ENCODE assay signal across 7 cellular contexts in genomic region chr15:84654689-84655453, GRCh38. TPM values are rescaled to one million over a fixed set of nuclear protein-coding genes. Genes with fewer than 3 reads are reported as not detected.
DNase-seq lines count a peak whose midpoint lies in the region; ATAC-seq, FAIRE-seq and TF ChIP-seq lines count a peak whose summit lies in the region.

No MANE protein-coding gene starts in this region.

- WGBS in esophagus squamous epithelium, 2 donors = 0 to 7% methylated on average over 12 to 13 of the region's 19 CpGs

- FAIRE-seq in GM18507 (lab: Jason Lieb, UNC) = peak; percentile 39

- no peaks in the 10 kb centered on the region for H3K27me3 Mint-ChIP-seq in activated T-cell treated with anti-CD3 and anti-CD28 coated beads, Interleukin-2, amount 50 U/mL, for 72 hours (ENCODE audit: low read depth)

- H3K36me3 Mint-ChIP-seq in activated T-cell treated with anti-CD3 and anti-CD28 coated beads, Interleukin-2, amount 50 U/mL, for 72 hours (ENCODE audit: insufficient read depth in 2 of 2) = peaks cover 6 to 15% of the 10 kb centered on the region in 2 donors

- H3K9me3 ChIP-seq in Peyer's patch (no peaks in the 10 kb centered on the region), esophagus squamous epithelium (no peaks in the 10 kb centered on the region), muscle layer of duodenum (ENCODE audit: control insufficient read depth in 1 of 2, low read length in 2 of 2) (no peaks in the 10 kb centered on the region)

- intact Hi-C loops in esophagus squamous epithelium (cut with DNase I) = no loop called here

- no peak for TF ChIP-seq POLR2A in Peyer's patch (IDR thresholded peaks at IDR 0.05)
- TF ChIP-seq POLR2A in esophagus squamous epithelium (IDR thresholded peaks at IDR 0.05) = no peak

- H3K27ac ChIP-seq in Peyer's patch (peak overlapping the region; percentile 63 to 84 (median 82)), esophagus squamous epithelium (peak overlapping the region; percentile 83 to 92 (median 90)), muscle layer of duodenum (ENCODE audit: low read length) (peak overlapping the region; percentile 91)

- peak overlapping the region; percentile 78 for H3K27ac Mint-ChIP-seq in activated T-cell treated with anti-CD3 and anti-CD28 coated beads, Interleukin-2, amount 50 U/mL, for 72 hours

- TF ChIP-seq CTCF in Peyer's patch (IDR thresholded peaks at IDR 0.05) (peak; percentile 51 to 84 (median 68)), esophagus squamous epithelium (IDR thresholded peaks at IDR 0.05) (peak; percentile 54 to 82 (median 59))

- H3K4me3 Mint-ChIP-seq in activated T-cell treated with anti-CD3 and anti-CD28 coated beads, Interleukin-2, amount 50 U/mL, for 72 hours = peak overlapping the region; percentile 97 to 99

- peak; percentile 63 for ATAC-seq in activated T-cell treated with anti-CD3 and anti-CD28 coated beads, Interleukin-2, amount 50 U/mL, for 72 hours (replicated peaks in 1 of 2)

- peaks cover 0 to 24% (median 0%) of the 10 kb centered on the region in 3 donors for H3K36me3 ChIP-seq in Peyer's patch
- peaks cover 0 to 26% (median 9%) of the 10 kb centered on the region in 3 donors for H3K36me3 ChIP-seq in esophagus squamous epithelium
- peaks cover 5 to 7% of the 10 kb centered on the region in 2 donors for H3K36me3 ChIP-seq in muscle layer of duodenum (ENCODE audit: control insufficient read depth in 1 of 2, insufficient read depth in 2 of 2, low read length in 2 of 2)

- DNase-seq in GM18507 (ENCODE audit: extremely low spot score, insufficient read length, low read depth) (no peak), KBM-7 (peak; percentile 94), Peyer's patch (peak; percentile 79 to 91 (median 84)), esophagus squamous epithelium (lab: John Stamatoyannopoulos, UW) (peak; percentile 31)
- DNase-seq in activated T-cell treated with anti-CD3 and anti-CD28 coated beads, Interleukin-2, amount 50 U/mL, for 72 hours = peak; percentile 80 to 84
- peak; percentile 67 to 68 for DNase-seq in stimulated activated CD8-positive, alpha-beta memory T cell treated with anti-CD3 and anti-CD28 coated beads, Interleukin-7, amount 100 ng/mL, for 4 hours (ENCODE audit: low read depth in 2 of 2)

- peaks cover 0 to 30% (median 8%) of the 10 kb centered on the region in 4 donors for H3K4me1 ChIP-seq in Peyer's patch
- peaks cover 24 to 71% (median 24%) of the 10 kb centered on the region in 3 donors for H3K4me1 ChIP-seq in esophagus squamous epithelium
- H3K4me1 ChIP-seq in muscle layer of duodenum (ENCODE audit: control insufficient read depth in 1 of 2, insufficient read depth in 2 of 2, low read length in 2 of 2) = peaks cover 5 to 33% of the 10 kb centered on the region in 2 donors

- in situ Hi-C loops in KBM-7 (cut with MboI; ENCODE audit: low pct_unique_long_range_greater_than_20kb, low sequenced_read_pairs) = no loop called here

- no peaks in the 10 kb centered on the region for H3K9me3 Mint-ChIP-seq in activated T-cell treated with anti-CD3 and anti-CD28 coated beads, Interleukin-2, amount 50 U/mL, for 72 hours

- H3K4me3 ChIP-seq in Peyer's patch (peak overlapping the region; percentile 55 to 88 (median 78)), esophagus squamous epithelium (peak overlapping the region; percentile 63 to 94 (median 82)), muscle layer of duodenum (ENCODE audit: low read depth in 1 of 2, low read length in 2 of 2) (peak overlapping the region; percentile 89 to 96)

- H3K4me1 Mint-ChIP-seq in activated T-cell treated with anti-CD3 and anti-CD28 coated beads, Interleukin-2, amount 50 U/mL, for 72 hours (ENCODE audit: low read depth) = peaks cover 66% of the 10 kb centered on the region

- H3K27me3 ChIP-seq in Peyer's patch (no peaks in the 10 kb centered on the region), esophagus squamous epithelium (no peaks in the 10 kb centered on the region), muscle layer of duodenum (ENCODE audit: low read depth, low read length) (no peaks in the 10 kb centered on the region)

RNA-seq across cellular contexts. Expression of gene WDR73, which starts 0.8 kb away (rescaled TPM):
- total RNA-seq in Peyer's patch (10 to 100 TPM; 17.0 to 53.6 (median 29.8) TPM), esophagus squamous epithelium (10 to 100 TPM; 14.1 to 27.5 (median 16.5) TPM)
- 10 to 100 TPM; 16.1 to 16.7 TPM for total RNA-seq in activated T-cell treated with anti-CD3 and anti-CD28 coated beads, Interleukin-2, amount 50 U/mL, for 72 hours

RNA-seq across cellular contexts. Expression of gene NMB, which starts 3.1 kb away (rescaled TPM):
- total RNA-seq in Peyer's patch = 1 to 10 TPM in 3 of 4 donors, not detected in 1; 1.6 to 2.8 (median 2.7) TPM
- total RNA-seq in activated T-cell treated with anti-CD3 and anti-CD28 coated beads, Interleukin-2, amount 50 U/mL, for 72 hours = 1 to 10 TPM; 3.6 to 4.0 TPM
- total RNA-seq in esophagus squamous epithelium = 10 to 100 TPM in 3 of 4 donors, 1 to 10 TPM in 1; 2.3 to 20.6 (median 11.0) TPM

RNA-seq across cellular contexts. Expression of gene ZSCAN2, which starts 54.1 kb away (rescaled TPM):
- total RNA-seq in Peyer's patch = 10 to 100 TPM in 2 of 4 donors, 1 to 10 TPM in 2; 4.4 to 22.3 (median 10.2) TPM
- total RNA-seq in activated T-cell treated with anti-CD3 and anti-CD28 coated beads, Interleukin-2, amount 50 U/mL, for 72 hours = 10 to 100 TPM in 1 of 2 donors, 1 to 10 TPM in 1; 9.8 to 12.6 TPM
- 1 to 10 TPM in 2 of 4 donors, under 1 TPM in 2; 0.45 to 9.5 (median 2.6) TPM for total RNA-seq in esophagus squamous epithelium
